Comparison of ENCODE assay signal across 7 cellular contexts in the genomic region with DNA sequence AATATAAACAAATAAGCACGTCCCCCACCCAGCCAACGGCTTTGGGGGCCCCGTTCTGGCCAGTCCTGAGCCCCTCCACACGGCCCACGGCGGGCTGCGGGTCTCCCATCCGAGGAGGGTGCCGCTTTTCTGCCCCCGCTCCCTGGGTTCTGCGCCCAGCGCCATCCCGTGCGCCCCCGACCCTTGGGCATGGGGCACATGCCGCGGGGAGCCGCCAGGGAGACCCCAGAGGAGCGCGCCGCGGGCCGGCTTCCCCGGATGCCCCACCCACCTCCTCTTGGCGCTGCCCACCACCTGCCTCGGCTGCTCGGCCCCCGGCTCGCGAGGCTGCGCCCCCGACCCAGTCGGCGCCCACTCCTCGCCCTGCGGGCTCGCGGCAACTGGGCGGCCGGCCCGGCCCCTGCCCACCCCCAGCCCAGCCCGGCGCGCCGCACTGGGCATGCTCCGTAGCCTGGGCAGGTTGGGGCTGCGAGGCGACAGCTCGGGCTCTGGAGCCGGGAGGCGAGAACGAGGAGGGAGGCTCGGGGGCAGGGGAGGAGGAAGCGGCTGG. TPM values are rescaled to one million over a fixed set of nuclear protein-coding genes. Genes with fewer than 3 reads are reported as not detected.
DNase-seq lines count a peak whose midpoint lies in the region; ATAC-seq and TF ChIP-seq lines count a peak whose summit lies in the region.

No MANE protein-coding gene starts in this region.

- TF ChIP-seq CTCF in HFF-Myc (IDR thresholded peaks at IDR 0.05; ENCODE audit: low read depth, low read length, missing control alignments) (no peak), gastroesophageal sphincter (IDR thresholded peaks at IDR 0.05) (no peak), ovary (IDR thresholded peaks at IDR 0.05) (no peak)

- H3K27ac ChIP-seq in gastroesophageal sphincter (peak overlapping the region; percentile 70 to 92 (median 89)), ovary (peak overlapping the region; percentile 33 to 46)

- H3K36me3 ChIP-seq in gastroesophageal sphincter = no peaks in the 10 kb centered on the region
- no peaks in the 10 kb centered on the region for H3K36me3 ChIP-seq in ovary

- H3K4me3 ChIP-seq in HFF-Myc (replicated peaks; ENCODE audit: low read depth, low read length) (peak overlapping the region; percentile 67), gastroesophageal sphincter (peak overlapping the region; percentile 79 to 92), ovary (peak overlapping the region; percentile 49)

- in situ Hi-C loops in SK-MEL-5 (cut with HindIII; ENCODE audit: low pct_unique_long_range_greater_than_20kb, low sequenced_read_pairs) = no loop called here

- no peak for TF ChIP-seq EP300 in gastroesophageal sphincter (IDR thresholded peaks at IDR 0.05)
- TF ChIP-seq EP300 in ovary (IDR thresholded peaks at IDR 0.05) = no peak

- ATAC-seq in gastroesophageal sphincter = peak; percentile 65

- H3K9me3 ChIP-seq in gastroesophageal sphincter (no peaks in the 10 kb centered on the region), ovary (no peaks in the 10 kb centered on the region)

- no peaks in the 10 kb centered on the region for H3K27me3 ChIP-seq in gastroesophageal sphincter
- H3K27me3 ChIP-seq in ovary = no peaks in the 10 kb centered on the region

- WGBS in gastroesophageal sphincter (ENCODE audit: low coverage in 1 of 2), 2 donors = 0% methylated on average over 2 to 7 of the region's 54 CpGs
- 0 to 1% (median 0%) methylated on average over 25 to 54 of the region's 54 CpGs for WGBS in ovary, 3 donors

- intact Hi-C loops in ovary (cut with DNase I) = loop anchor here in 1 of 4 donors (10.0 kb wide), 1 partner anchor 214 kb away; no protein-coding TSS in a partner anchor

- H3K4me1 ChIP-seq in gastroesophageal sphincter (peaks cover 0 to 41% (median 4%) of the 10 kb centered on the region in 3 donors), ovary (ENCODE audit: insufficient read depth) (peaks cover 2% of the 10 kb centered on the region)

- TF ChIP-seq POLR2A in gastroesophageal sphincter (IDR thresholded peaks at IDR 0.05) (no peak), ovary (IDR thresholded peaks at IDR 0.05) (no peak)

- DNase-seq in HFF-Myc (ENCODE audit: extremely low read depth, low read depth) (no peak), SK-MEL-5 (ENCODE audit: low read depth, low spot score) (peak; percentile 63), ovary (peak in 4 of 5 donors; percentile 7 to 45 (median 25)), NCI-H1694 treated with DMSO at 0.1 percent for 48 hours (lab: John Stamatoyannopoulos, UW) (no peak), GM19240 (ENCODE audit: insufficient read length, low spot score) (no peak)
- DNase-seq in activated naive CD4-positive, alpha-beta T cell treated with Interleukin-2 at 50 U/mL for 16 hours = no peak

RNA-seq across cellular contexts. Expression of a gene that starts 0.6 kb away (rescaled TPM):
- total RNA-seq in SK-MEL-5 (2014; rRNA removed; shearing (Covaris generic)) = 15.8 and 16.1 TPM in 2 replicates
- polyA plus RNA-seq in SK-MEL-5 (2015; cell fraction: cytosol; rRNA removed) = 9.3 and 10.8 TPM in 2 replicates
- polyA plus RNA-seq in SK-MEL-5 (2015; cell fraction: nucleus; rRNA removed) = 46.6 and 55.2 TPM in 2 replicates
- total RNA-seq in gastroesophageal sphincter (100 to 1,000 TPM in 1 of 4 donors, 10 to 100 TPM in 3; 21.9 to 109 (median 59.1) TPM), ovary (10 to 100 TPM in 2 of 7 donors, 1 to 10 TPM in 5; 2.8 to 11.8 (median 5.6) TPM)
- 10 to 100 TPM in 1 of 2 donors, 1 to 10 TPM in 1; 4.6 to 10.7 TPM for polyA plus RNA-seq in ovary

Comparison
In these comparisons a context has a peak if more than half of its experiments do, and no peak if none do; other contexts are left out.
1. DNase-seq: peak in SK-MEL-5 (single experiment) and ovary (4 of 5); none in HFF-Myc (single experiment), NCI-H1694 treated with DMSO at 0.1 percent for 48 hours (single experiment), activated naive CD4-positive, alpha-beta T cell treated with Interleukin-2 at 50 U/mL for 16 hours (single experiment) and GM19240 (single experiment).
2. Peak in every context shown above with its lines, with median percentiles within 50 percentile points of each other: H3K4me3 ChIP-seq.